8 cellular contexts compared by ENCODE assay signal in the genomic region with DNA sequence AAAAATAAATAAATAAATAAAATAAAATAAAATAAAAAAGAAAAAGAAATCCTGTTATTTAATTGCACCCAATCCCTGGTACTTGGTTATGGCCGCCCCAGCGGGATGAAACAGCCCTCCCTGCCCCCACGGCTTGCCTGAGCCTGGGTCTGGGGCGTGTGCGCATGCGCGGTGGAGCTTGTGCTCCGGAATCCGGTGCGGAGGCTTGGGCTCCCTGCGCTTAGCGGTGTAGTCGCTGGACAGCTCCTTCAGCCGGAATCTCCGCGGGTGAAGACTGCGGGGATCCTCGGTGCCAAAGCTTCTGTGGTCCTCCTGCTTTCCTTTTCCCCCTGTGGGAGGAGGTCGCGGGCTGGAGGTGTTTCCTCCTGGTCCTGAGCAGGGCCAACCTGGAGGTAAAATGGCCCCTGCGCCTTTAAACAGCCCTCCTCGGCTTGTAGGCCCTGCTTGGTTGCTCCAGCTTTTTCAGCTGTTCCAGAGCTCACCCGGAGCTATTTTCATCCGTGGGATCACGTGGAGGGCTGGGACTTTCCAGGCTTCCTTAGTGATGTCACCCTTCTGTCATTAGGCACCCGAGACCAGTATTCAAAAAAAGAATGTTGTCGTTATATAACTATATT. TPM values are rescaled to one million over a fixed set of nuclear protein-coding genes. Genes with fewer than 3 reads are reported as not detected.
A peak's percentile ranks its signal among the peaks of the same experiment; 100 is the strongest.
DNase-seq lines count a peak whose midpoint lies in the region; ATAC-seq and TF ChIP-seq lines count a peak whose summit lies in the region.

A gene with protein sequence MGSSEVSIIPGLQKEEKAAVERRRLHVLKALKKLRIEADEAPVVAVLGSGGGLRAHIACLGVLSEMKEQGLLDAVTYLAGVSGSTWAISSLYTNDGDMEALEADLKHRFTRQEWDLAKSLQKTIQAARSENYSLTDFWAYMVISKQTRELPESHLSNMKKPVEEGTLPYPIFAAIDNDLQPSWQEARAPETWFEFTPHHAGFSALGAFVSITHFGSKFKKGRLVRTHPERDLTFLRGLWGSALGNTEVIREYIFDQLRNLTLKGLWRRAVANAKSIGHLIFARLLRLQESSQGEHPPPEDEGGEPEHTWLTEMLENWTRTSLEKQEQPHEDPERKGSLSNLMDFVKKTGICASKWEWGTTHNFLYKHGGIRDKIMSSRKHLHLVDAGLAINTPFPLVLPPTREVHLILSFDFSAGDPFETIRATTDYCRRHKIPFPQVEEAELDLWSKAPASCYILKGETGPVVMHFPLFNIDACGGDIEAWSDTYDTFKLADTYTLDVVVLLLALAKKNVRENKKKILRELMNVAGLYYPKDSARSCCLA (minus strand): TSS at position 468 of the 617 bp plus-strand sequence. CDS start 4,288 bp downstream, outside the sequence.

- H3K9me3 ChIP-seq in Caco-2 (no peaks in the 10 kb centered on the region), T-helper 17 cell (ENCODE audit: control insufficient read depth, low read length, poor library complexity, severe bottlenecking) (no peaks in the 10 kb centered on the region), left ventricle myocardium inferior (replicated peaks) (no peaks in the 10 kb centered on the region), upper lobe of left lung (no peaks in the 10 kb centered on the region)

- peak within 1 kb of the TSS; percentile 73 for H3K4me3 Mint-ChIP-seq in Caco-2 (ENCODE audit: unreplicated experiment)
- H3K4me3 Mint-ChIP-seq in T-helper 17 cell: peak within 1 kb of the TSS; percentile 88

- POLR2A ChIA-PET in Caco-2 (lab: Charles Lee): interaction anchor here (0.5 to 1.1 kb wide), 7 partner anchors 13 to 1392 kb away, joined by 3 to 8 read pairs (median 5); a partner anchor contains a TSS

- H3K36me3 ChIP-seq in Caco-2 (ENCODE audit: control insufficient read depth, insufficient read depth, low read length) (no peaks in the 10 kb centered on the region), H7 (replicated peaks; ENCODE audit: control insufficient read depth, insufficient read depth, low read length) (no peaks in the 10 kb centered on the region; the same call in 1 of the 2 replicates), left ventricle myocardium inferior (no peaks in the 10 kb centered on the region), upper lobe of left lung (peaks cover 0 to 4% (median 0%) of the 10 kb centered on the region in 4 donors)

- H3K27ac Mint-ChIP-seq in Caco-2 (ENCODE audit: unreplicated experiment) (no peak within 1 kb of the TSS), T-helper 17 cell (peak within 1 kb of the TSS; percentile 97)

- ATAC-seq in T-helper 17 cell (peak; percentile 85), upper lobe of left lung (ENCODE audit: low FRiP score in 2 of 2) (peak; percentile 85 to 92)

- TF ChIP-seq CTCF in Caco-2 (IDR thresholded peaks at IDR 0.05; ENCODE audit: insufficient read depth in 1 of 2, low read depth in 1 of 2, low read length in 1 of 2, severe bottlenecking in 1 of 2, unreplicated experiment in 1 of 2) (no peak), left ventricle myocardium inferior (IDR thresholded peaks at IDR 0.05; ENCODE audit: borderline replicate concordance) (no peak), upper lobe of left lung (IDR thresholded peaks at IDR 0.05) (peak in 1 of 6 experiments; percentile 9)

- H3K4me1 Mint-ChIP-seq in Caco-2 (ENCODE audit: low read depth, unreplicated experiment) (peaks cover 8% of the 10 kb centered on the region), T-helper 17 cell (peaks cover 8% of the 10 kb centered on the region)

- 0 to 1% methylated on average over 23 to 27 of the region's 27 CpGs for WGBS in upper lobe of left lung, 2 donors

- H3K9me3 Mint-ChIP-seq in Caco-2 (ENCODE audit: unreplicated experiment): no peaks in the 10 kb centered on the region

- H3K27me3 ChIP-seq in Caco-2 (replicated peaks; ENCODE audit: control insufficient read depth, insufficient read depth, low read length) (no peaks in the 10 kb centered on the region), H7 (ENCODE audit: control insufficient read depth, insufficient read depth, low read length) (no peaks in the 10 kb centered on the region), left ventricle myocardium inferior (ENCODE audit: low read depth) (no peaks in the 10 kb centered on the region), upper lobe of left lung (no peaks in the 10 kb centered on the region)

- H3K27me3 Mint-ChIP-seq in Caco-2 (ENCODE audit: insufficient read depth, unreplicated experiment) (no peaks in the 10 kb centered on the region), T-helper 17 cell (no peaks in the 10 kb centered on the region)

- H3K4me1 ChIP-seq in Caco-2: peaks cover 7% of the 10 kb centered on the region
- H3K4me1 ChIP-seq in left ventricle myocardium inferior: peaks cover 37% of the 10 kb centered on the region
- peaks cover 21 to 37% (median 26%) of the 10 kb centered on the region in 4 donors for H3K4me1 ChIP-seq in upper lobe of left lung

- H3K4me3 ChIP-seq in Caco-2 (ENCODE audit: low read depth, low read length) (peak within 1 kb of the TSS; percentile 31), H7 (ENCODE audit: insufficient read depth, low read depth, low read length) (peak within 1 kb of the TSS; percentile 33), left ventricle myocardium inferior (peak within 1 kb of the TSS; percentile 67), upper lobe of left lung (peak within 1 kb of the TSS; percentile 25 to 57 (median 45))

- no peak for TF ChIP-seq EP300 in upper lobe of left lung (IDR thresholded peaks at IDR 0.05)

- intact Hi-C loops in Caco-2 (cut with micrococcal nuclease; ENCODE audit: unreplicated experiment) (no loop called here), left ventricle myocardium inferior (cut with micrococcal nuclease) (no loop called here), posterior vena cava (cut with DNase I) (no loop called here)

- BruUV-seq in Caco-2 (replicated peaks; lab: Mats Ljungman, UMichigan): TSS peak; percentile 68

- CTCF ChIA-PET in Caco-2 (lab: Charles Lee): interaction anchor here (0.5 to 1.6 kb wide), 8 partner anchors 12 to 203 kb away, joined by 3 to 7 read pairs (median 4); no protein-coding TSS in a partner anchor

- TF ChIP-seq POLR2A in upper lobe of left lung (IDR thresholded peaks at IDR 0.05): peak in 3 of 4 donors; percentile 48 to 73 (median 52)

- H3K36me3 Mint-ChIP-seq in Caco-2 (ENCODE audit: insufficient read depth, unreplicated experiment): peaks cover 15% of the 10 kb centered on the region
- no peaks in the 10 kb centered on the region for H3K36me3 Mint-ChIP-seq in T-helper 17 cell (ENCODE audit: low read depth)

- DNase-seq in Caco-2: peak; percentile 91 to 93
- DNase-seq in H7: peak; percentile 98
- peak; percentile 96 for DNase-seq in NCI-H146 (lab: John Stamatoyannopoulos, UW)
- DNase-seq in T-helper 17 cell: peak; percentile 65 to 73 (median 72)
- peak; percentile 92 for DNase-seq in left ventricle myocardium inferior
- peak; percentile 97 for DNase-seq in posterior vena cava (ENCODE audit: low spot score)
- peak; percentile 90 to 96 for DNase-seq in upper lobe of left lung

- H3K27ac ChIP-seq in angular gyrus (ENCODE audit: low read depth, low read length): peak within 1 kb of the TSS; percentile 99
- peak within 1 kb of the TSS; percentile 96 for H3K27ac ChIP-seq in left ventricle myocardium inferior (replicated peaks)
- H3K27ac ChIP-seq in upper lobe of left lung: peak within 1 kb of the TSS; percentile 89 to 93 (median 92)

RNA-seq across cellular contexts. Expression of the gene that starts here (rescaled TPM):
- total RNA-seq in Caco-2 (2022) (1.5 and 2.4 TPM in 2 replicates), T-helper 17 cell (10 to 100 TPM; 11.7 to 12.6 TPM), left ventricle myocardium inferior (35.3 TPM), posterior vena cava (10 to 100 TPM; 13.7 to 20.2 TPM), upper lobe of left lung (10 to 100 TPM in 3 of 6 donors, 1 to 10 TPM in 3; 7.3 to 39.8 (median 14.2) TPM)
- not detected in 2 replicates for total RNA-seq in H7 (2014; rRNA removed; shearing (Covaris generic))

Comparison
In these comparisons a context has a peak if more than half of its experiments do, and no peak if none do; other contexts are left out.
1. Peak in every context shown above with its lines: DNase-seq, ATAC-seq, H3K4me3 ChIP-seq and H3K27ac ChIP-seq.
2. Peak in DNase-seq and H3K4me3 ChIP-seq in H7; RNA of the gene not detected or under 1 TPM.